8 cellular contexts compared by ENCODE assay signal in the genomic region with DNA sequence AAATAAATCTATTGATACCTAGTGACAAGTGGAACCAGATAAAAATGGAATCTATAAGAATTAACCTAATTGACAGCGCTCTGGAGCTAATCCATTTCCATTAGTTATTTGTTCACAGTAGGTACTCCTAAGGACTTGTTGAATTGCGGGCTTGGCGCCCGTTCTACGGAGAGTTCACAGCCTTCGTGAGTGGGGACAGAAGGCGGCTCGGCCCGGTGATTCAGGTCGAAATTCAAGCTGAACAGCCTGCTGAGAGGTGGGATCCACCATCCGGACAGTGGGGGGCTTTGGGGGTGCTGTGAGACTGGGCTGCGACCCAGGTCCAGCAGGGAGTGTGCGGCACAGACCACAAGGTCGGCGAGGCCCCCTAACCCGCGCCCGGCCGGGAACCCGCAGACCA. TPM values are rescaled to one million over a fixed set of nuclear protein-coding genes. Genes with fewer than 3 reads are reported as not detected.
DNase-seq lines count a peak whose midpoint lies in the region; ATAC-seq and TF ChIP-seq lines count a peak whose summit lies in the region.

No MANE protein-coding gene starts in this region.

- H3K27ac ChIP-seq in muscle layer of colon (ENCODE audit: low read depth, low read length) (peak overlapping the region; percentile 92), vagina (peak overlapping the region; percentile 98)

- no peaks in the 10 kb centered on the region for H3K9me3 Mint-ChIP-seq in T-cell

- H3K9me3 ChIP-seq in endocrine pancreas (ENCODE audit: control insufficient read depth, low read length) (no peaks in the 10 kb centered on the region), muscle layer of colon (ENCODE audit: low read length) (no peaks in the 10 kb centered on the region), vagina (no peaks in the 10 kb centered on the region)

- H3K4me1 ChIP-seq in endocrine pancreas (ENCODE audit: control insufficient read depth, insufficient read depth, low read length) = peaks cover 29% of the 10 kb centered on the region
- peaks cover 21% of the 10 kb centered on the region for H3K4me1 ChIP-seq in muscle layer of colon (ENCODE audit: insufficient read depth, low read length)
- peaks cover 29% of the 10 kb centered on the region for H3K4me1 ChIP-seq in vagina

- peak overlapping the region; percentile 89 for H3K9ac ChIP-seq in endocrine pancreas (ENCODE audit: control insufficient read depth, insufficient read depth, low read length)
- H3K9ac ChIP-seq in muscle layer of colon (ENCODE audit: low read length) = peak overlapping the region; percentile 68

- intact Hi-C loops in vagina (cut with DNase I) = loop anchor here (10.0 kb wide), 1 partner anchor 614 kb away; no protein-coding TSS in a partner anchor

- ATAC-seq in HG02981 (IDR thresholded peaks at IDR 0.05; ENCODE audit: unreplicated experiment) (peak; percentile 0), T-cell (replicated peaks in 1 of 4) (no peak), GM21528 (IDR thresholded peaks at IDR 0.05; ENCODE audit: low FRiP score, unreplicated experiment) (no peak), GM21515 (IDR thresholded peaks at IDR 0.05; ENCODE audit: unreplicated experiment) (no peak)

- no peaks in the 10 kb centered on the region for H3K36me3 Mint-ChIP-seq in T-cell

- peak overlapping the region; percentile 77 to 82 for H3K27ac Mint-ChIP-seq in T-cell

- peaks cover 28 to 42% (median 32%) of the 10 kb centered on the region in 3 donors for H3K4me1 Mint-ChIP-seq in T-cell

- peak overlapping the region; percentile 81 to 89 (median 86) for H3K4me3 Mint-ChIP-seq in T-cell

- TF ChIP-seq CTCF in vagina (IDR thresholded peaks at IDR 0.05) = no peak

- no peaks in the 10 kb centered on the region for H3K27me3 Mint-ChIP-seq in T-cell

- CTCF ChIA-PET in T-cell (lab: Charles Lee) = interaction anchor here in 1 of 2 donors (1.0 kb wide), 1 partner anchor 889 kb away, joined by 4 read pairs; a partner anchor contains a TSS

- POLR2A ChIA-PET in T-cell (lab: Charles Lee) = interaction anchor here in 1 of 2 donors (0.7 to 2.0 kb wide), 2 partner anchors 16 to 35 kb away, joined by 3 to 15 read pairs; no protein-coding TSS in a partner anchor

- no peak for TF ChIP-seq POLR2A in vagina (IDR thresholded peaks at IDR 0.05)

- peak overlapping the region; percentile 19 for H3K4me3 ChIP-seq in endocrine pancreas (ENCODE audit: control insufficient read depth, insufficient read depth, low read length)
- peak overlapping the region; percentile 78 to 79 for H3K4me3 ChIP-seq in muscle layer of colon (ENCODE audit: low read depth in 1 of 2, low read length in 2 of 2)
- H3K4me3 ChIP-seq in vagina = peak overlapping the region; percentile 73 to 79

- DNase-seq in EL (peak; percentile 11), T-cell (peak in 13 of 34 experiments; percentile 2 to 25 (median 6)), vagina (ENCODE audit: extremely low spot score in 2 of 2) (no peak)

- no peaks in the 10 kb centered on the region for H3K27me3 ChIP-seq in endocrine pancreas (ENCODE audit: control insufficient read depth, insufficient read depth, low read length)
- no peaks in the 10 kb centered on the region for H3K27me3 ChIP-seq in muscle layer of colon (ENCODE audit: control insufficient read depth in 1 of 2, insufficient read depth in 2 of 2, low read length in 2 of 2)
- no peaks in the 10 kb centered on the region for H3K27me3 ChIP-seq in vagina

- H3K36me3 ChIP-seq in endocrine pancreas (ENCODE audit: control insufficient read depth, insufficient read depth, low read length) = no peaks in the 10 kb centered on the region
- no peaks in the 10 kb centered on the region for H3K36me3 ChIP-seq in muscle layer of colon (ENCODE audit: insufficient read depth, low read length)
- no peaks in the 10 kb centered on the region for H3K36me3 ChIP-seq in vagina

RNA-seq across cellular contexts. Expression of a gene that starts 0.8 kb away (rescaled TPM):
- total RNA-seq in T-cell = 100 to 1,000 TPM; 147 to 180 (median 173) TPM
- total RNA-seq in vagina = 505 TPM

Comparison
In these comparisons a context has a peak if more than half of its experiments do, and no peak if none do; other contexts are left out.
1. H3K4me3 ChIP-seq: peak in every context shown above with its lines; median percentile 78 in muscle layer of colon; 76 in vagina; 19 in endocrine pancreas.